Comparison of ENCODE assay signal across 9 cellular contexts in genomic region chr5:172113036-172113435, GRCh38.
DNase-seq lines count a peak whose midpoint lies in the region; ATAC-seq, FAIRE-seq and TF ChIP-seq lines count a peak whose summit lies in the region.
"Had no signal": no experiment of that assay in that cellular context is flagged by ENCODE, and none has a peak within 500 bp of the region (broad histone marks: within the 10 kb centered on the region; RNA-seq: fewer than 3 reads in every experiment).

No MANE protein-coding gene starts in this region.

- H3K27me3 ChIP-seq in DND-41 (ENCODE audit: insufficient read depth, low read length, poor library complexity): no peaks in the 10 kb centered on the region

- TF ChIP-seq CTCF in DND-41 (IDR thresholded peaks at IDR 0.05; ENCODE audit: borderline replicate concordance, extremely low read depth, low read length, poor library complexity, severe bottlenecking): no peak

- H3K27ac ChIP-seq in DND-41 (ENCODE audit: low read length): peak overlapping the region; percentile 79

- H3K9me3 ChIP-seq in DND-41 (ENCODE audit: insufficient read depth, low read length, severe bottlenecking): no peaks in the 10 kb centered on the region

- ATAC-seq in DND-41 (ENCODE audit: insufficient read depth, low read depth) (peak; percentile 82), left lobe of liver (no peak)

- H4K20me1 ChIP-seq in DND-41 (ENCODE audit: insufficient read depth, low read length): no peaks in the 10 kb centered on the region; the same call in 1 of the 2 replicates

- no peak overlapping the region for H3K4me3 ChIP-seq in DND-41 (ENCODE audit: low read depth in 1 of 2, low read length in 2 of 2)

- DNase-seq in DND-41 (peak; percentile 92), RPMI7951 (ENCODE audit: low read depth) (peak; percentile 66), activated gamma-delta T cell treated with Interleukin-2 at 50 U/mL for 16 hours (peak; percentile 83), RCC 7860 (ENCODE audit: low spot score) (no peak), cortex of kidney (lab: John Stamatoyannopoulos, UW) (no peak), left lobe of liver (ENCODE audit: low spot score) (no peak), AG08395 (ENCODE audit: low spot score) (no peak)
- DNase-seq in stimulated activated CD4-positive, alpha-beta T cell treated with anti-CD3 and anti-CD28 coated beads, Interleukin-12 subunit alpha, Interleukin-12 subunit beta, amount 100 ng/mL, for 24 hours (ENCODE audit: low read depth in 2 of 2): peak; percentile 34 to 56
- DNase-seq: DMS79 treated with DMSO at 0.1 percent for 48 hours had no signal

- H3K36me3 ChIP-seq in DND-41 (ENCODE audit: insufficient read depth, low read length): peaks cover 31% of the 10 kb centered on the region

- H3K9ac ChIP-seq in DND-41 (ENCODE audit: low read depth, low read length): peak overlapping the region; percentile 36; the same call in 1 of the 2 replicates

- H3K4me2 ChIP-seq in DND-41 (ENCODE audit: insufficient read depth, low read length): peak overlapping the region; percentile 42

- H3K79me2 ChIP-seq in DND-41 (ENCODE audit: insufficient read depth, low read length): no peaks in the 10 kb centered on the region

- H3K4me1 ChIP-seq in DND-41 (ENCODE audit: insufficient read depth, low read length): peaks cover 60% of the 10 kb centered on the region

- H2AFZ ChIP-seq in DND-41 (ENCODE audit: low read depth, low read length): no peak overlapping the region

- FAIRE-seq in RCC 7860 (lab: Jason Lieb, UNC): no peak

Comparison
In these comparisons a context has a peak if more than half of its experiments do, and no peak if none do; other contexts are left out.
1. DNase-seq: peak in DND-41 (single experiment), RPMI7951 (single experiment), activated gamma-delta T cell treated with Interleukin-2 at 50 U/mL for 16 hours (single experiment) and stimulated activated CD4-positive, alpha-beta T cell treated with anti-CD3 and anti-CD28 coated beads, Interleukin-12 subunit alpha, Interleukin-12 subunit beta, amount 100 ng/mL, for 24 hours (2 of 2); none in RCC 7860 (single experiment), cortex of kidney (single experiment), left lobe of liver (single experiment) and AG08395 (single experiment).